Comparison of ENCODE assay signal across 7 cellular contexts in genomic region chr19:30476997-30477396, GRCh38.
"Had no signal": no experiment of that assay in that cellular context is flagged by ENCODE, and none has a peak within 500 bp of the region (broad histone marks: within the 10 kb centered on the region; RNA-seq: fewer than 3 reads in every experiment).

No MANE protein-coding gene starts in this region.

- DNase-seq: IMR-90, KBM-7, KG1 had no signal

- FAIRE-seq: HTR-8/SVneo, K562 had no signal

- H3K4me2 ChIP-seq: KMS-11 had no signal

- ATAC-seq: K562 had no signal

- H3K27ac ChIP-seq: HL-60, KMS-11 had no signal

- H3K9ac ChIP-seq: KMS-11 had no signal

- H3K4me3 ChIP-seq: K562 had no signal
